1 cellular context compared by ENCODE assay signal in the genomic region with DNA sequence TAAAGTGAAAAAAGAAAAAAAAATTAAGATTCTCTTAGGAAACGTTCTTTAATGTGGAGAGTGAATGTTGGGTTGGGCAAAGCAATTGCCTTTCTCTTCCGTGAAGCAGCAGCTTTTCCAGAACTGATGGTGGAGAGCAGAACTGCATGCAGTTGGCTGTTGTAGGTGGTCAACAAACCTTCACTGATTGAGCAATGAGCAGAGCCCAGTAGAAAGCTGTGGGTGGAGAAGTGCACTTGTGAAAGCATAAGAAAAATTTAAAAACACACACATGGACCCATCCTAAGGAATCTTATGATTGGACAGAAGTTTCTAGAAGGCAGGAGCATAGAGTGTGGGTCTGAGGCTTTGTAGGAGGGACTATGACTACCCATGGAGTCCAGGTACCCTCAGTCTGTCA.
TF ChIP-seq lines count a peak whose summit lies in the region.

No MANE protein-coding gene starts in this region.

TF ChIP-seq in HCT116, 20 proteins besides CTCF, POLR2A, EP300 and RAD21 (continued from another document):
- no peak for TF ChIP-seq SP1 (IDR thresholded peaks at IDR 0.05; ENCODE audit: low read depth)
- no peak for TF ChIP-seq EGR1 (IDR thresholded peaks at IDR 0.05; ENCODE audit: low read depth)
- TF ChIP-seq, protein P1, sequence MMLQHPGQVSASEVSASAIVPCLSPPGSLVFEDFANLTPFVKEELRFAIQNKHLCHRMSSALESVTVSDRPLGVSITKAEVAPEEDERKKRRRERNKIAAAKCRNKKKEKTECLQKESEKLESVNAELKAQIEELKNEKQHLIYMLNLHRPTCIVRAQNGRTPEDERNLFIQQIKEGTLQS (IDR thresholded peaks at IDR 0.05): no peak
- TF ChIP-seq, protein P2, sequence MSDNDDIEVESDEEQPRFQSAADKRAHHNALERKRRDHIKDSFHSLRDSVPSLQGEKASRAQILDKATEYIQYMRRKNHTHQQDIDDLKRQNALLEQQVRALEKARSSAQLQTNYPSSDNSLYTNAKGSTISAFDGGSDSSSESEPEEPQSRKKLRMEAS (IDR thresholded peaks at IDR 0.05): no peak
- TF ChIP-seq YY1 (IDR thresholded peaks at IDR 0.05; ENCODE audit: extremely low read depth, insufficient replicate concordance, low read depth, low read length): no peak
- no peak for TF ChIP-seq POLR2AphosphoS5 (IDR thresholded peaks at IDR 0.05; ENCODE audit: low read depth, low read length)
- TF ChIP-seq ZNF274 (IDR thresholded peaks at IDR 0.05; ENCODE audit: low read depth, low read length): no peak
